In the genomic region with DNA sequence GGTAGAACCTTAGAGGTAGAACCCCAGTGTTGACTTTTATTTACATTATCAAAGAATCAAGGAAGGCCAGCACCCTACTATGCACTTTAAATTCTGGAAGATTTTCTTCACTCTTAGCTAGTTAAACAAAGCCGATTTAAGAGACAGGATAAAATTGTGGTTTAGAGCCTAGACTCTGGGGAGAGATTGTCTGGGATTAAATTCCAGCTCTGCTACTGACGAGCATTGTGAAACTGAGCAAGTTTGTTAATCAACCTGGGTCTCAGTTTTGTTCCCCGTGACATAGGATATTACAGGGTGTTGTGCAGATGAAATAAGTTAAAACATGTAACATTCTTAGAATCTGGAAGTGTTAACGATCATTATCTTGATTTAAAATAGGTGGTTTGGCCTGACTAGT, we compare ENCODE assay signal across 17 cellular contexts.
DNase-seq lines count a peak whose midpoint lies in the region; ATAC-seq and TF ChIP-seq lines count a peak whose summit lies in the region.
"Had no signal": no experiment of that assay in that cellular context is flagged by ENCODE, and none has a peak within 500 bp of the region (broad histone marks: within the 10 kb centered on the region; RNA-seq: fewer than 3 reads in every experiment).

No MANE protein-coding gene starts in this region.

- H3K4me3 ChIP-seq in cardiac muscle cell (no peak overlapping the region), PC-9 (no peak overlapping the region), fibroblast of lung (replicated peaks in 1 of 4; ENCODE audit: control extremely low read depth in 1 of 4, insufficient read depth in 1 of 4, low read depth in 3 of 4, low read length in 4 of 4) (no peak overlapping the region), lower lobe of right lung (no peak overlapping the region)
- H3K4me3 ChIP-seq: uterus had no signal

- no peaks in the 10 kb centered on the region for H3K36me3 ChIP-seq in cardiac muscle cell
- no peaks in the 10 kb centered on the region for H3K36me3 ChIP-seq in PC-9 (ENCODE audit: low read depth)
- no peaks in the 10 kb centered on the region for H3K36me3 ChIP-seq in fibroblast of lung (ENCODE audit: control insufficient read depth, insufficient read depth, low read length)
- no peaks in the 10 kb centered on the region for H3K36me3 ChIP-seq in lower lobe of right lung
- H3K36me3 ChIP-seq: BE2C, uterus had no signal

- H3K9me3 Mint-ChIP-seq in stimulated activated naive CD8-positive, alpha-beta T cell treated with anti-CD3 and anti-CD28 coated beads, Interleukin-15, amount 100 ng/mL, for 72 hours, result peaks cover 0 to 6% of the 10 kb centered on the region in 2 donors
- H3K9me3 Mint-ChIP-seq: activated CD4-positive, alpha-beta T cell treated with anti-CD3 and anti-CD28 coated beads, Interleukin-2, amount 10 ng/mL, durations not matched to agents 7 days and 5 days; T-cell had no signal

- POLR2A ChIA-PET in PC-9 (lab: Charles Lee; ENCODE audit: unreplicated experiment), result interaction anchor here (0.6 kb wide), 1 partner anchor 83 kb away, joined by 4 read pairs; no protein-coding TSS in a partner anchor

- BruUV-seq in PC-9 (replicated peaks; lab: Mats Ljungman, UMichigan), result no TSS peak

- H3F3A ChIP-seq in PC-9 (ENCODE audit: insufficient read depth, low read depth), result peaks cover 41% of the 10 kb centered on the region

- no peaks in the 10 kb centered on the region for H4K20me1 ChIP-seq in PC-9 (ENCODE audit: insufficient read depth)
- H4K20me1 ChIP-seq in fibroblast of lung (ENCODE audit: control insufficient read depth, extremely low read depth, insufficient read depth, low read length), result no peaks in the 10 kb centered on the region

- CTCF ChIA-PET in PC-9 (lab: Charles Lee), result no interaction called here

- H3K27me3 ChIP-seq in cardiac muscle cell (no peaks in the 10 kb centered on the region), PC-9 (ENCODE audit: insufficient read depth, low read depth) (no peaks in the 10 kb centered on the region), fibroblast of lung (ENCODE audit: control insufficient read depth, insufficient read depth, low read length) (no peaks in the 10 kb centered on the region), lower lobe of right lung (ENCODE audit: low read depth) (no peaks in the 10 kb centered on the region)
- H3K27me3 ChIP-seq: uterus had no signal

- H3K4me3 Mint-ChIP-seq in stimulated activated naive CD8-positive, alpha-beta T cell treated with anti-CD3 and anti-CD28 coated beads, Interleukin-15, amount 100 ng/mL, for 72 hours, result peak overlapping the region; percentile 23 to 56
- H3K4me3 Mint-ChIP-seq: activated CD4-positive, alpha-beta T cell treated with anti-CD3 and anti-CD28 coated beads, Interleukin-2, amount 10 ng/mL, durations not matched to agents 7 days and 5 days; T-cell had no signal

- H3K9me3 ChIP-seq in cardiac muscle cell (ENCODE audit: low read depth), result no peaks in the 10 kb centered on the region
- peaks cover 14% of the 10 kb centered on the region for H3K9me3 ChIP-seq in PC-9 (ENCODE audit: insufficient read depth, low read depth)
- H3K9me3 ChIP-seq in fibroblast of lung (ENCODE audit: control insufficient read depth, insufficient read depth, low read depth, low read length), result no peaks in the 10 kb centered on the region
- no peaks in the 10 kb centered on the region for H3K9me3 ChIP-seq in lower lobe of right lung
- H3K9me3 ChIP-seq: BE2C, uterus had no signal

- H3K27ac Mint-ChIP-seq in stimulated activated naive CD8-positive, alpha-beta T cell treated with anti-CD3 and anti-CD28 coated beads, Interleukin-15, amount 100 ng/mL, for 72 hours, result peak overlapping the region in 1 of 2 donors; percentile 73
- H3K27ac Mint-ChIP-seq: activated CD4-positive, alpha-beta T cell treated with anti-CD3 and anti-CD28 coated beads, Interleukin-2, amount 10 ng/mL, durations not matched to agents 7 days and 5 days; T-cell had no signal

- peak overlapping the region; percentile 58 for H3K4me2 ChIP-seq in PC-9
- H3K4me2 ChIP-seq in fibroblast of lung (ENCODE audit: extremely low read depth, insufficient read depth, low read length), result peak overlapping the region; percentile 21

- H3K4me1 ChIP-seq in cardiac muscle cell (ENCODE audit: low read depth) (peaks cover 36% of the 10 kb centered on the region), PC-9 (replicated peaks; ENCODE audit: insufficient read depth) (peaks cover 53% of the 10 kb centered on the region), fibroblast of lung (ENCODE audit: control insufficient read depth, extremely low read depth, insufficient read depth, low read length) (peaks cover 16% of the 10 kb centered on the region), lower lobe of right lung (peaks cover 6% of the 10 kb centered on the region)
- H3K4me1 ChIP-seq: BE2C, uterus had no signal

- intact Hi-C loops in cardiac septum (cut with DNase I) (loop anchor here (2.0 kb wide), 1 partner anchor 34 kb away; no protein-coding TSS in a partner anchor), PC-9 (cut with micrococcal nuclease; ENCODE audit: unreplicated experiment) (loop anchor here (2.0 to 5.0 kb wide), 4 partner anchors 20 to 82 kb away; a partner anchor contains a TSS), lower lobe of right lung (cut with DNase I) (no loop called here)

- H2AFZ ChIP-seq in PC-9 (no peak overlapping the region), fibroblast of lung (ENCODE audit: low read length) (no peak overlapping the region)
- H2AFZ ChIP-seq: parathyroid adenoma had no signal

- DNase-seq in cardiac muscle cell (ENCODE audit: low read depth in 1 of 2, low spot score in 1 of 2), result peak in 1 of 2 donors; percentile 66
- no peak for DNase-seq in cardiac septum (ENCODE audit: low spot score)
- DNase-seq in PC-9, result no peak
- DNase-seq in fibroblast of lung (ENCODE audit: low read depth in 2 of 2), result peak in 1 of 2 donors; percentile 64
- no peak for DNase-seq in stimulated activated naive CD8-positive, alpha-beta T cell treated with anti-CD3 and anti-CD28 coated beads, Interleukin-15, amount 100 ng/mL, for 72 hours
- no peak for DNase-seq in NCI-H2227 treated with DMSO at 0.1 percent for 48 hours (lab: John Stamatoyannopoulos, UW)
- no peak for DNase-seq in H4 (ENCODE audit: low spot score)
- no peak for DNase-seq in lower lobe of right lung
- DNase-seq: activated naive CD4-positive, alpha-beta T cell; BE2C; DMS79; midbrain; NCI-H2171; T-cell; uterus had no signal

- TF ChIP-seq CTCF in cardiac muscle cell (IDR thresholded peaks at IDR 0.05; ENCODE audit: low read depth, low read length) (no peak), PC-9 (conservative IDR thresholded peaks at IDR 0.05) (no peak), fibroblast of lung (conservative IDR thresholded peaks at IDR 0.05 in 1 of 2, IDR thresholded peaks at IDR 0.05 in 1 of 2; ENCODE audit: low read depth in 1 of 2, low read length in 2 of 2) (no peak), lower lobe of right lung (IDR thresholded peaks at IDR 0.05) (no peak)

- no peaks in the 10 kb centered on the region for H3K9me2 ChIP-seq in PC-9 (ENCODE audit: insufficient read depth)

- no peak overlapping the region for H3K9ac ChIP-seq in fibroblast of lung (ENCODE audit: insufficient read depth, low read length)
- H3K9ac ChIP-seq: parathyroid adenoma had no signal

- H3K27ac ChIP-seq in cardiac muscle cell (peak overlapping the region; percentile 6), PC-9 (peak overlapping the region; percentile 94), fibroblast of lung (ENCODE audit: insufficient read depth, low read length) (peak overlapping the region; percentile 90), lower lobe of right lung (no peak overlapping the region)
- H3K27ac ChIP-seq: parathyroid adenoma, uterus had no signal

- peaks cover 35% of the 10 kb centered on the region for H3K27me3 Mint-ChIP-seq in stimulated activated naive CD8-positive, alpha-beta T cell treated with anti-CD3 and anti-CD28 coated beads, Interleukin-15, amount 100 ng/mL, for 72 hours

- H3K79me2 ChIP-seq in PC-9 (ENCODE audit: low read depth) (no peaks in the 10 kb centered on the region), fibroblast of lung (ENCODE audit: control insufficient read depth, insufficient read depth, low read length) (no peaks in the 10 kb centered on the region)
- H3K79me2 ChIP-seq: parathyroid adenoma had no signal

- H3K4me1 Mint-ChIP-seq in stimulated activated naive CD8-positive, alpha-beta T cell treated with anti-CD3 and anti-CD28 coated beads, Interleukin-15, amount 100 ng/mL, for 72 hours, result peaks cover 21% of the 10 kb centered on the region
- H3K4me1 Mint-ChIP-seq: T-cell had no signal

- ATAC-seq in stimulated activated naive CD8-positive, alpha-beta T cell treated with anti-CD3 and anti-CD28 coated beads, Interleukin-15, amount 100 ng/mL, for 72 hours, result no peak
- no peak for ATAC-seq in lower lobe of right lung
- ATAC-seq: T-cell had no signal
